ENCODE assay signal across 10 cellular contexts in the genomic region with DNA sequence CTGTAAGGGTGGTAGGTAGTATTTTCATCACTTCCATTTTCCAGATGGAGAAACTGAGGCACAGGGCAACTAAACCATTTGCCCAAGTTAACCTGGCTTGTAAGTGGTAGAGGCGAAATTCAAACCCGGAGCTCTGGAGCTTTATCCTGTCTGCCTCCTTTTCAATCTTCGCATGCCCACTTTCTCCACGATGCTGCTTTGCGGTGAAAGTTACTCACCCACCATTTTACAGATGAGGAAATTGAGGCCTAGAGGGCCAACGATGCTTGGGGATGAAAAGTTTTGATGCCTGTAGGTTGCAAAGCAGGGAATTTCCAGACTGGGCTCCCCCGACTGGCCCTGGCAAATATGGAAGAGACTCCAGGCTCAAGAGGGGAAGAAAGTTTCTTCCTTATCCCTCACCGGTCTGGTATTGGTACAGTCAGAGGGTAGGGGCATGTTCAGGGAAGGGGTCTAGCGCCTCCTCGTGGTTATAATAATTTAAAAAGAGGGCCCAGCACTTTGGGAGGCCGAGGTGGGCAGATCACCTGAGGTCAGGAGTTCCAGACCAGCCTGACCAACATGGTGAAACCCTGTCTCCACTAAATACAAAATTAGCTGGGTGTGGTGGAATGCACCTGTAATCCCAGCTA. TPM values are rescaled to one million over a fixed set of nuclear protein-coding genes. Genes with fewer than 3 reads are reported as not detected.
DNase-seq lines count a peak whose midpoint lies in the region; ATAC-seq, FAIRE-seq and TF ChIP-seq lines count a peak whose summit lies in the region.
"Had no signal": no experiment of that assay in that cellular context is flagged by ENCODE, and none has a peak within 500 bp of the region (broad histone marks: within the 10 kb centered on the region; RNA-seq: fewer than 3 reads in every experiment).

No MANE protein-coding gene starts in this region.

- POLR2A ChIA-PET in activated CD4-positive, alpha-beta memory T cell treated with anti-CD3 and anti-CD28 coated beads for 36 hours (lab: Charles Lee), result interaction anchor here (1.7 to 1.9 kb wide), 2 partner anchors 31 to 32 kb away, joined by 6 to 14 read pairs; no protein-coding TSS in a partner anchor
- POLR2A ChIA-PET in HepG2 (lab: Yijun Ruan, JAX), result interaction anchor here (1.0 kb wide), 1 partner anchor 88 kb away, joined by 3 read pairs; no protein-coding TSS in a partner anchor

- H3K9me3 ChIP-seq in HAP-1 (no peaks in the 10 kb centered on the region), HepG2 (ENCODE audit: low read length) (no peaks in the 10 kb centered on the region), ascending aorta (no peaks in the 10 kb centered on the region)

- DNase-seq in CD14-positive monocyte (ENCODE audit: low spot score) (no peak), HAP-1 (ENCODE audit: low spot score in 2 of 2) (peak; percentile 27 to 43), HepG2 (ENCODE audit: low spot score) (no peak), NAMALWA (ENCODE audit: low spot score) (no peak), germinal center (ENCODE audit: low spot score) (no peak), ascending aorta (ENCODE audit: low spot score in 2 of 2) (no peak)
- DNase-seq in activated CD4-positive, alpha-beta memory T cell treated with anti-CD3 and anti-CD28 coated beads for 36 hours, result peak; percentile 36
- no peak for DNase-seq in activated CD8-positive, alpha-beta memory T cell treated with anti-CD3 and anti-CD28 coated beads, Interleukin-2, amount 50 U/mL, for 4 hours

- no peak overlapping the region for H3K9ac ChIP-seq in HepG2 (ENCODE audit: insufficient read depth, low read depth, low read length)
- H3K9ac ChIP-seq: parathyroid adenoma had no signal

- no peaks in the 10 kb centered on the region for H3K79me2 ChIP-seq in HepG2 (ENCODE audit: insufficient read depth, low read length)
- H3K79me2 ChIP-seq: parathyroid adenoma had no signal

- no TSS peak for BruUV-seq in HepG2 (replicated peaks; lab: Mats Ljungman, UMichigan)

- peak; percentile 64; the same call in 1 of the 2 replicates for TF ChIP-seq RAD21 in HepG2 (CRISPR knock-in tag; IDR thresholded peaks at IDR 0.05)

- H3K9me3 Mint-ChIP-seq in CD14-positive monocyte, result peaks cover 0 to 5% (median 2%) of the 10 kb centered on the region in 7 donors
- no peaks in the 10 kb centered on the region for H3K9me3 Mint-ChIP-seq in activated CD4-positive, alpha-beta memory T cell treated with anti-CD3 and anti-CD28 coated beads for 36 hours

- no peak overlapping the region for H2AFZ ChIP-seq in HepG2 (ENCODE audit: low read length)
- H2AFZ ChIP-seq: parathyroid adenoma had no signal

- FAIRE-seq in HepG2 (lab: Jason Lieb, UNC), result no peak
- FAIRE-seq: astrocyte had no signal

- in situ Hi-C loops in HAP-1 (cut with MboI; ENCODE audit: low sequenced_read_pairs) (no loop called here), HepG2 (cut with HindIII; ENCODE audit: extremely low pct_ligation_motif_present, low pct_unique_long_range_greater_than_20kb) (no loop called here)

- H3K27ac ChIP-seq in HepG2 (ENCODE audit: extremely low read length, insufficient read depth, low read length) (no peak overlapping the region), ascending aorta (no peak overlapping the region)
- H3K27ac ChIP-seq: parathyroid adenoma had no signal

- no peaks in the 10 kb centered on the region for H3K27me3 ChIP-seq in HAP-1 (ENCODE audit: low read depth)
- H3K27me3 ChIP-seq in HepG2 (ENCODE audit: control insufficient read depth in 1 of 2, insufficient read depth in 2 of 2, low read length in 2 of 2), result no peaks in the 10 kb centered on the region
- H3K27me3 ChIP-seq in ascending aorta, result no peaks in the 10 kb centered on the region

- intact Hi-C loops in CD14-positive monocyte (cut with micrococcal nuclease) (loop anchor here (5.0 to 10.0 kb wide), 2 partner anchors 38 to 254 kb away; no protein-coding TSS in a partner anchor), HepG2 (cut with micrococcal nuclease; ENCODE audit: unreplicated experiment) (loop anchor here (1.0 kb wide), 1 partner anchor 31 kb away; no protein-coding TSS in a partner anchor), ascending aorta (cut with DNase I) (no loop called here)
- intact Hi-C loops in activated CD4-positive, alpha-beta memory T cell treated with anti-CD3 and anti-CD28 coated beads for 36 hours (cut with micrococcal nuclease), result loop anchor here (5.0 kb wide), 1 partner anchor 252 kb away; no protein-coding TSS in a partner anchor

- H3K4me1 Mint-ChIP-seq in CD14-positive monocyte, result peaks cover 50% of the 10 kb centered on the region
- H3K4me1 Mint-ChIP-seq in activated CD4-positive, alpha-beta memory T cell treated with anti-CD3 and anti-CD28 coated beads for 36 hours (ENCODE audit: low read depth), result peaks cover 43% of the 10 kb centered on the region

- H3K4me3 ChIP-seq in HAP-1 (no peak overlapping the region), HepG2 (replicated peaks in 1 of 3; ENCODE audit: insufficient read depth in 1 of 3, low read depth in 2 of 3, low read length in 3 of 3) (no peak overlapping the region), ascending aorta (no peak overlapping the region)

- peaks cover 12 to 17% (median 15%) of the 10 kb centered on the region in 3 donors for H3K27me3 Mint-ChIP-seq in CD14-positive monocyte (ENCODE audit: low read depth in 3 of 3)
- no peaks in the 10 kb centered on the region for H3K27me3 Mint-ChIP-seq in activated CD4-positive, alpha-beta memory T cell treated with anti-CD3 and anti-CD28 coated beads for 36 hours

- H4K20me1 ChIP-seq in HepG2 (ENCODE audit: insufficient read depth, low read length), result no peaks in the 10 kb centered on the region

- peak; percentile 27; the same call in 2 of the 3 replicates for ATAC-seq in HepG2

- WGBS in HepG2 (ENCODE audit: low lambda C conversion rate), result 32% methylated on average over 11 of the region's 11 CpGs

- TF ChIP-seq POLR2A in HepG2 (IDR thresholded peaks at IDR 0.05; ENCODE audit: insufficient read depth in 1 of 2, low read depth in 2 of 2, low read length in 2 of 2), result no peak

- H3K27ac Mint-ChIP-seq in CD14-positive monocyte, result peak overlapping the region in 1 of 7 donors; percentile 70
- H3K27ac Mint-ChIP-seq in activated CD4-positive, alpha-beta memory T cell treated with anti-CD3 and anti-CD28 coated beads for 36 hours, result peak overlapping the region; percentile 76

- H3K36me3 Mint-ChIP-seq in CD14-positive monocyte, result no peaks in the 10 kb centered on the region
- H3K36me3 Mint-ChIP-seq in activated CD4-positive, alpha-beta memory T cell treated with anti-CD3 and anti-CD28 coated beads for 36 hours, result peaks cover 6% of the 10 kb centered on the region

- TF ChIP-seq CTCF in CD14-positive monocyte (IDR thresholded peaks at IDR 0.05) (peak; percentile 36), HepG2 (CRISPR knock-in tag; IDR thresholded peaks at IDR 0.05) (peak; percentile 61), ascending aorta (IDR thresholded peaks at IDR 0.05) (peak in 1 of 3 experiments; percentile 31)

- CTCF ChIA-PET in activated CD4-positive, alpha-beta memory T cell treated with anti-CD3 and anti-CD28 coated beads for 36 hours (lab: Charles Lee), result interaction anchor here (0.6 to 5.8 kb wide), 7 partner anchors 31 to 252 kb away, joined by 3 to 51 read pairs (median 4); a partner anchor contains a TSS
- CTCF ChIA-PET in HepG2 (lab: Yijun Ruan, JAX; ENCODE audit: low intra/inter-chr PET ratio, low total read pairs), result interaction anchor here (1.7 kb wide), 1 partner anchor 31 kb away, joined by 17 read pairs; a partner anchor contains a TSS

- H3K36me3 ChIP-seq in HAP-1 (replicated peaks), result no peaks in the 10 kb centered on the region
- H3K36me3 ChIP-seq in HepG2 (replicated peaks in 1 of 2; ENCODE audit: control insufficient read depth in 1 of 2, insufficient read depth in 2 of 2, low read length in 2 of 2), result no peaks in the 10 kb centered on the region
- no peaks in the 10 kb centered on the region for H3K36me3 ChIP-seq in ascending aorta

- H3K4me2 ChIP-seq in HepG2 (ENCODE audit: low read depth, low read length), result no peak overlapping the region

- H3K4me1 ChIP-seq in HAP-1 (peaks cover 6% of the 10 kb centered on the region; the same call in 1 of the 2 replicates), HepG2 (ENCODE audit: insufficient read depth, low read length) (peaks cover 40% of the 10 kb centered on the region), ascending aorta (peaks cover 0 to 5% of the 10 kb centered on the region in 2 donors)

- H3K4me3 Mint-ChIP-seq in CD14-positive monocyte, result no peak overlapping the region
- H3K4me3 Mint-ChIP-seq in activated CD4-positive, alpha-beta memory T cell treated with anti-CD3 and anti-CD28 coated beads for 36 hours, result no peak overlapping the region

- no peak for TF ChIP-seq EP300 in HepG2 (IDR thresholded peaks at IDR 0.05; ENCODE audit: low read depth in 2 of 2, low read length in 2 of 2)
- no peak for TF ChIP-seq EP300 in HepG2 (CRISPR knock-in tag; IDR thresholded peaks at IDR 0.05; ENCODE audit: borderline replicate concordance)

RNA-seq across cellular contexts. Expression of a gene that starts 1.9 kb away (rescaled TPM):
- not detected for polyA plus RNA-seq in CD14-positive monocyte
- 10 to 100 TPM; 17.1 to 18.2 TPM for total RNA-seq in activated CD4-positive, alpha-beta memory T cell treated with anti-CD3 and anti-CD28 coated beads for 36 hours
- 0.60 and 1.0 TPM in 2 replicates for total RNA-seq in HepG2 (2016; rRNA removed; fragmentation: Illumina TruSeq; extraction: Trizol)
- total RNA-seq in HepG2 (2016; cell fraction: cytosol; rRNA removed; fragmentation: Illumina TruSeq; extraction: Trizol; ENCODE audit: low read depth), result 0.61 and 1.1 TPM in 2 replicates
- total RNA-seq in HepG2 (2016; cell fraction: insoluble cytoplasmic fraction; rRNA removed; fragmentation: Illumina TruSeq; extraction: Trizol), result 0.82 and 1.2 TPM in 2 replicates
- 1.00 and 1.4 TPM in 2 replicates for total RNA-seq in HepG2 (2016; cell fraction: membrane; rRNA removed; fragmentation: Illumina TruSeq; extraction: Trizol)
- 0.81 and 1.2 TPM in 2 replicates for total RNA-seq in HepG2 (2016; cell fraction: nucleus; rRNA removed; fragmentation: Illumina TruSeq; extraction: Trizol)
- 1.8 and 2.2 TPM in 2 replicates for polyA plus RNA-seq in HepG2 (2011; rRNA removed)
- 0.97 and 1.7 TPM in 2 replicates for polyA plus RNA-seq in HepG2 (2011; cell fraction: cytosol; rRNA removed)
- polyA plus RNA-seq in HepG2 (2011; cell fraction: nucleus; rRNA removed), result 2.5 and 3.9 TPM in 2 replicates
- polyA plus RNA-seq in HepG2 (2012), result 1.7 and 1.9 TPM in 2 replicates
- 0.81 and 0.84 TPM in 2 replicates for polyA plus RNA-seq in HepG2 (2016; cell fraction: cytosol; fragmentation: Illumina TruSeq; extraction: Trizol; ENCODE audit: low read depth)
- 1.0 and 1.5 TPM in 2 replicates for polyA plus RNA-seq in HepG2 (2016; cell fraction: insoluble cytoplasmic fraction; fragmentation: Illumina TruSeq; extraction: Trizol; ENCODE audit: low read depth)
- 0.56 and 0.95 TPM in 2 replicates for polyA plus RNA-seq in HepG2 (2016; cell fraction: membrane; fragmentation: Illumina TruSeq; extraction: Trizol; ENCODE audit: low read depth)
- polyA plus RNA-seq in HepG2 (2016; cell fraction: nucleus; fragmentation: Illumina TruSeq; extraction: Trizol; ENCODE audit: insufficient read depth, low read depth), result 1.2 and 2.2 TPM in 2 replicates
- 2.2 and 18.7 TPM in 2 replicates for polyA minus RNA-seq in HepG2 (2011; rRNA and poly(A)+ RNA removed; ENCODE audit: low replicate concordance)
- polyA minus RNA-seq in HepG2 (2011; cell fraction: cytosol; rRNA and poly(A)+ RNA removed), result 0.70 and 0.89 TPM in 2 replicates
- polyA minus RNA-seq in HepG2 (2011; cell fraction: nucleus; rRNA and poly(A)+ RNA removed), result 2.1 and 2.3 TPM in 2 replicates
- total RNA-seq in ascending aorta, result not detected

RNA-seq across cellular contexts. Expression of a gene that starts 3.4 kb away (rescaled TPM):
- 10 to 100 TPM; 21.3 to 30.2 TPM for polyA plus RNA-seq in CD14-positive monocyte
- total RNA-seq in activated CD4-positive, alpha-beta memory T cell treated with anti-CD3 and anti-CD28 coated beads for 36 hours, result 10 to 100 TPM; 77.9 to 84.5 TPM
- total RNA-seq in HepG2 (2016; rRNA removed; fragmentation: Illumina TruSeq; extraction: Trizol), result not detected in 2 replicates
- total RNA-seq in HepG2 (2016; cell fraction: cytosol; rRNA removed; fragmentation: Illumina TruSeq; extraction: Trizol; ENCODE audit: low read depth), result not detected in 2 replicates
- not detected in 2 replicates for total RNA-seq in HepG2 (2016; cell fraction: insoluble cytoplasmic fraction; rRNA removed; fragmentation: Illumina TruSeq; extraction: Trizol)
- not detected in 2 replicates for total RNA-seq in HepG2 (2016; cell fraction: membrane; rRNA removed; fragmentation: Illumina TruSeq; extraction: Trizol)
- not detected in 2 replicates for total RNA-seq in HepG2 (2016; cell fraction: nucleus; rRNA removed; fragmentation: Illumina TruSeq; extraction: Trizol)
- polyA plus RNA-seq in HepG2 (2011; rRNA removed), result not detected in 2 replicates
- not detected in 2 replicates for polyA plus RNA-seq in HepG2 (2011; cell fraction: cytosol; rRNA removed)
- 0.05 TPM in 1 of 2 replicates, not detected in the other for polyA plus RNA-seq in HepG2 (2011; cell fraction: nucleus; rRNA removed)
- polyA plus RNA-seq in HepG2 (2012), result not detected in 2 replicates
- not detected in 2 replicates for polyA plus RNA-seq in HepG2 (2016; cell fraction: cytosol; fragmentation: Illumina TruSeq; extraction: Trizol; ENCODE audit: low read depth)
- polyA plus RNA-seq in HepG2 (2016; cell fraction: insoluble cytoplasmic fraction; fragmentation: Illumina TruSeq; extraction: Trizol; ENCODE audit: low read depth), result not detected in 2 replicates
- not detected in 2 replicates for polyA plus RNA-seq in HepG2 (2016; cell fraction: membrane; fragmentation: Illumina TruSeq; extraction: Trizol; ENCODE audit: low read depth)
- polyA plus RNA-seq in HepG2 (2016; cell fraction: nucleus; fragmentation: Illumina TruSeq; extraction: Trizol; ENCODE audit: insufficient read depth, low read depth), result not detected in 2 replicates
- polyA minus RNA-seq in HepG2 (2011; rRNA and poly(A)+ RNA removed; ENCODE audit: low replicate concordance), result not detected in 2 replicates
- polyA minus RNA-seq in HepG2 (2011; cell fraction: cytosol; rRNA and poly(A)+ RNA removed), result not detected in 2 replicates
- not detected in 2 replicates for polyA minus RNA-seq in HepG2 (2011; cell fraction: nucleus; rRNA and poly(A)+ RNA removed)
- total RNA-seq in ascending aorta, result 4.4 TPM
- total RNA-seq: astrocyte had no signal

RNA-seq across cellular contexts. Expression of a gene that starts 29.6 kb away (rescaled TPM):
- polyA plus RNA-seq in CD14-positive monocyte (1 to 10 TPM; 1.5 to 1.9 TPM), HepG2 (2011; rRNA removed) (33.2 and 39.4 TPM in 2 replicates)
- total RNA-seq in activated CD4-positive, alpha-beta memory T cell treated with anti-CD3 and anti-CD28 coated beads for 36 hours, result 10 to 100 TPM; 55.9 to 56.2 TPM
- total RNA-seq in HepG2 (2016; rRNA removed; fragmentation: Illumina TruSeq; extraction: Trizol) (24.1 and 32.5 TPM in 2 replicates), ascending aorta (109 TPM)
- total RNA-seq in HepG2 (2016; cell fraction: cytosol; rRNA removed; fragmentation: Illumina TruSeq; extraction: Trizol; ENCODE audit: low read depth), result 14.5 and 17.4 TPM in 2 replicates
- total RNA-seq in HepG2 (2016; cell fraction: insoluble cytoplasmic fraction; rRNA removed; fragmentation: Illumina TruSeq; extraction: Trizol), result 21.0 and 35.2 TPM in 2 replicates
- total RNA-seq in HepG2 (2016; cell fraction: membrane; rRNA removed; fragmentation: Illumina TruSeq; extraction: Trizol), result 24.2 and 24.9 TPM in 2 replicates
- 15.8 and 19.9 TPM in 2 replicates for total RNA-seq in HepG2 (2016; cell fraction: nucleus; rRNA removed; fragmentation: Illumina TruSeq; extraction: Trizol)
- polyA plus RNA-seq in HepG2 (2011; cell fraction: cytosol; rRNA removed), result 27.2 and 31.9 TPM in 2 replicates
- 93.2 and 99.5 TPM in 2 replicates for polyA plus RNA-seq in HepG2 (2011; cell fraction: nucleus; rRNA removed)
- 45.5 and 60.4 TPM in 2 replicates for polyA plus RNA-seq in HepG2 (2012)
- polyA plus RNA-seq in HepG2 (2016; cell fraction: cytosol; fragmentation: Illumina TruSeq; extraction: Trizol; ENCODE audit: low read depth), result 20.7 and 22.0 TPM in 2 replicates
- polyA plus RNA-seq in HepG2 (2016; cell fraction: insoluble cytoplasmic fraction; fragmentation: Illumina TruSeq; extraction: Trizol; ENCODE audit: low read depth), result 32.6 and 39.0 TPM in 2 replicates
- 29.2 and 30.7 TPM in 2 replicates for polyA plus RNA-seq in HepG2 (2016; cell fraction: membrane; fragmentation: Illumina TruSeq; extraction: Trizol; ENCODE audit: low read depth)
- polyA plus RNA-seq in HepG2 (2016; cell fraction: nucleus; fragmentation: Illumina TruSeq; extraction: Trizol; ENCODE audit: insufficient read depth, low read depth), result 79.8 and 91.2 TPM in 2 replicates
- 17.1 and 24.3 TPM in 2 replicates for polyA minus RNA-seq in HepG2 (2011; rRNA and poly(A)+ RNA removed; ENCODE audit: low replicate concordance)
- 14.9 and 15.0 TPM in 2 replicates for polyA minus RNA-seq in HepG2 (2011; cell fraction: cytosol; rRNA and poly(A)+ RNA removed)
- 19.4 and 20.3 TPM in 2 replicates for polyA minus RNA-seq in HepG2 (2011; cell fraction: nucleus; rRNA and poly(A)+ RNA removed)

RNA-seq across cellular contexts. Expression of a gene that starts 31.7 kb away (rescaled TPM):
- 100 to 1,000 TPM; 129 to 147 TPM for polyA plus RNA-seq in CD14-positive monocyte
- 10 to 100 TPM; 72.1 to 75.4 TPM for total RNA-seq in activated CD4-positive, alpha-beta memory T cell treated with anti-CD3 and anti-CD28 coated beads for 36 hours
- 24.1 and 36.4 TPM in 2 replicates for total RNA-seq in HepG2 (2016; rRNA removed; fragmentation: Illumina TruSeq; extraction: Trizol)
- 38.0 and 46.7 TPM in 2 replicates for total RNA-seq in HepG2 (2016; cell fraction: cytosol; rRNA removed; fragmentation: Illumina TruSeq; extraction: Trizol; ENCODE audit: low read depth)
- total RNA-seq in HepG2 (2016; cell fraction: insoluble cytoplasmic fraction; rRNA removed; fragmentation: Illumina TruSeq; extraction: Trizol), result 17.4 and 36.4 TPM in 2 replicates
- total RNA-seq in HepG2 (2016; cell fraction: membrane; rRNA removed; fragmentation: Illumina TruSeq; extraction: Trizol), result 50.7 and 59.0 TPM in 2 replicates
- 28.9 and 37.5 TPM in 2 replicates for total RNA-seq in HepG2 (2016; cell fraction: nucleus; rRNA removed; fragmentation: Illumina TruSeq; extraction: Trizol)
- polyA plus RNA-seq in HepG2 (2011; rRNA removed), result 63.0 and 69.7 TPM in 2 replicates
- 52.1 and 59.5 TPM in 2 replicates for polyA plus RNA-seq in HepG2 (2011; cell fraction: cytosol; rRNA removed)
- polyA plus RNA-seq in HepG2 (2011; cell fraction: nucleus; rRNA removed), result 207 and 243 TPM in 2 replicates
- 28.8 and 45.1 TPM in 2 replicates for polyA plus RNA-seq in HepG2 (2012)
- polyA plus RNA-seq in HepG2 (2016; cell fraction: cytosol; fragmentation: Illumina TruSeq; extraction: Trizol; ENCODE audit: low read depth), result 45.8 and 48.0 TPM in 2 replicates
- polyA plus RNA-seq in HepG2 (2016; cell fraction: insoluble cytoplasmic fraction; fragmentation: Illumina TruSeq; extraction: Trizol; ENCODE audit: low read depth), result 22.1 and 29.5 TPM in 2 replicates
- polyA plus RNA-seq in HepG2 (2016; cell fraction: membrane; fragmentation: Illumina TruSeq; extraction: Trizol; ENCODE audit: low read depth), result 52.9 and 59.3 TPM in 2 replicates
- 87.3 and 93.9 TPM in 2 replicates for polyA plus RNA-seq in HepG2 (2016; cell fraction: nucleus; fragmentation: Illumina TruSeq; extraction: Trizol; ENCODE audit: insufficient read depth, low read depth)
- 154 and 189 TPM in 2 replicates for polyA minus RNA-seq in HepG2 (2011; rRNA and poly(A)+ RNA removed; ENCODE audit: low replicate concordance)
- polyA minus RNA-seq in HepG2 (2011; cell fraction: cytosol; rRNA and poly(A)+ RNA removed), result 18.7 and 18.9 TPM in 2 replicates
- 28.3 and 32.7 TPM in 2 replicates for polyA minus RNA-seq in HepG2 (2011; cell fraction: nucleus; rRNA and poly(A)+ RNA removed)
- 57.6 TPM for total RNA-seq in ascending aorta

RNA-seq across cellular contexts. Expression of a gene that starts 48.7 kb away (rescaled TPM):
- polyA plus RNA-seq in CD14-positive monocyte (1 to 10 TPM; 2.4 to 3.2 TPM), HepG2 (2011; rRNA removed) (6,272 and 9,798 TPM in 2 replicates)
- 1 to 10 TPM; 1.2 to 2.4 TPM for total RNA-seq in activated CD4-positive, alpha-beta memory T cell treated with anti-CD3 and anti-CD28 coated beads for 36 hours
- total RNA-seq in HepG2 (2016; rRNA removed; fragmentation: Illumina TruSeq; extraction: Trizol) (700 and 1,455 TPM in 2 replicates), ascending aorta (2,421 TPM)
- total RNA-seq in HepG2 (2016; cell fraction: cytosol; rRNA removed; fragmentation: Illumina TruSeq; extraction: Trizol; ENCODE audit: low read depth), result 160 and 192 TPM in 2 replicates
- total RNA-seq in HepG2 (2016; cell fraction: insoluble cytoplasmic fraction; rRNA removed; fragmentation: Illumina TruSeq; extraction: Trizol), result 643 and 1,412 TPM in 2 replicates
- 268 and 291 TPM in 2 replicates for total RNA-seq in HepG2 (2016; cell fraction: membrane; rRNA removed; fragmentation: Illumina TruSeq; extraction: Trizol)
- total RNA-seq in HepG2 (2016; cell fraction: nucleus; rRNA removed; fragmentation: Illumina TruSeq; extraction: Trizol), result 1,410 and 1,846 TPM in 2 replicates
- polyA plus RNA-seq in HepG2 (2011; cell fraction: cytosol; rRNA removed), result 4,601 and 7,618 TPM in 2 replicates
- polyA plus RNA-seq in HepG2 (2011; cell fraction: nucleus; rRNA removed), result 6,023 and 6,891 TPM in 2 replicates
- 3,859 and 6,494 TPM in 2 replicates for polyA plus RNA-seq in HepG2 (2012)
- 195 and 210 TPM in 2 replicates for polyA plus RNA-seq in HepG2 (2016; cell fraction: cytosol; fragmentation: Illumina TruSeq; extraction: Trizol; ENCODE audit: low read depth)
- polyA plus RNA-seq in HepG2 (2016; cell fraction: insoluble cytoplasmic fraction; fragmentation: Illumina TruSeq; extraction: Trizol; ENCODE audit: low read depth), result 903 and 1,023 TPM in 2 replicates
- 286 and 340 TPM in 2 replicates for polyA plus RNA-seq in HepG2 (2016; cell fraction: membrane; fragmentation: Illumina TruSeq; extraction: Trizol; ENCODE audit: low read depth)
- polyA plus RNA-seq in HepG2 (2016; cell fraction: nucleus; fragmentation: Illumina TruSeq; extraction: Trizol; ENCODE audit: insufficient read depth, low read depth), result 3,631 and 3,793 TPM in 2 replicates
- polyA minus RNA-seq in HepG2 (2011; rRNA and poly(A)+ RNA removed; ENCODE audit: low replicate concordance), result 785 and 9,683 TPM in 2 replicates
- 2,000 and 4,520 TPM in 2 replicates for polyA minus RNA-seq in HepG2 (2011; cell fraction: cytosol; rRNA and poly(A)+ RNA removed)
- polyA minus RNA-seq in HepG2 (2011; cell fraction: nucleus; rRNA and poly(A)+ RNA removed), result 1,680 and 2,385 TPM in 2 replicates

Comparison
In these comparisons a context has a peak if more than half of its experiments do, and no peak if none do; other contexts are left out.
1. DNase-seq: peak in HAP-1 (2 of 2) and activated CD4-positive, alpha-beta memory T cell treated with anti-CD3 and anti-CD28 coated beads for 36 hours (single experiment); none in CD14-positive monocyte (single experiment), HepG2 (single experiment), NAMALWA (single experiment), germinal center (single experiment), activated CD8-positive, alpha-beta memory T cell treated with anti-CD3 and anti-CD28 coated beads, Interleukin-2, amount 50 U/mL, for 4 hours (single experiment) and ascending aorta (0 of 2).
2. RNA of a gene that starts 3.4 kb away (total RNA-seq): 77.9 to 84.5 TPM in activated CD4-positive, alpha-beta memory T cell treated with anti-CD3 and anti-CD28 coated beads for 36 hours; 4.4 TPM in ascending aorta (single experiment) and not detected in HepG2; every median in the first group is over 10 times any median in the second.